Comparison of ENCODE assay signal across 8 cellular contexts in the genomic region with DNA sequence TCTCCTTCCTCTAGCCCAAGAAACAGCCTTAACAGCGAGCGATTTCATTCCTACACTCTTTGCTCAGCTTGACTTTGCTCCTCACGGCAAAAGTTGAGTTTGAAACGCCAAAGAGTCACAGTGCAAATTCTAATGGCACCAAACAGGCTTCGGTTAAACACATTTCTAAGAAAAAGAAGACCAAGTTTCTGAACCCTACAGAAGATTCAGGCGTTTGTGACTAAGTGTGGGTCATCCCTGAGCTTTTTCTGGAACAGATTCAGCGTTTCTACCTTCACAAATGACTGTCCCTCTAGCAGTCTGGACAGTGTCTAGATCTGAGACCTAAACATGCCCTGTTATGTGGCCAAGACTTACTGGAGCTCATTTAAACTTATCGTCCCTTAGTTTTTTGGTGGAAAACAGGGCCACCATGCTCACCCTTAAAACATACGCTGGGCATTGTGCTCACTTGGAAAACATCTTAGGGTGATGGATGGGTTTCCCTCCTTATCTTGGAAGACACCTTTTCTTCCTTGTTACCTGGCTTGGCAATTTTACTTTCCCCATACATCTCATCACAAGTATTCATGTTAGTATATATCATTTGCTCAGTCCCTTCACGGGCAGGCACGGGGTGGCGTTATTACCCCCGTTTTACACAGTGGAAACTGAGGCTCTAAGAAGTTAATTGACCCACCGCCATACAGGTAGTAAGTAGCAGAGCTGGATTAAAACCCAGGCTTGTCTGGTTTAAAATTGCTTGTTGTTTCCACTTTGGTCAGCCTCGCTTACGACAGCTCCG. TPM values are rescaled to one million over a fixed set of nuclear protein-coding genes. Genes with fewer than 3 reads are reported as not detected.
DNase-seq lines count a peak whose midpoint lies in the region; ATAC-seq and TF ChIP-seq lines count a peak whose summit lies in the region.

No MANE protein-coding gene starts in this region.

- no peak for TF ChIP-seq CTCF in activated B cell treated with CpG ODN at 0.5 μM for 24 hours (IDR thresholded peaks at IDR 0.05)
- no peak for TF ChIP-seq CTCF in left ventricle myocardium inferior (IDR thresholded peaks at IDR 0.05; ENCODE audit: borderline replicate concordance)
- no peak for TF ChIP-seq CTCF in sigmoid colon (IDR thresholded peaks at IDR 0.05)

- peak overlapping the region; percentile 94 for H3K4me3 ChIP-seq in left ventricle myocardium inferior
- H3K4me3 ChIP-seq in sigmoid colon: peak overlapping the region; percentile 90 to 96 (median 92)

- peak overlapping the region; percentile 89 for H3K4me3 Mint-ChIP-seq in activated B cell treated with CpG ODN at 0.5 μM for 24 hours

- TF ChIP-seq POLR2A in sigmoid colon (IDR thresholded peaks at IDR 0.05): no peak

- 15 to 32% methylated on average over 17 of the region's 17 CpGs for WGBS in sigmoid colon, 2 donors

- intact Hi-C loops in activated B cell treated with CpG ODN at 0.5 μM for 24 hours (cut with micrococcal nuclease) (loop anchor here (2.0 to 5.0 kb wide), 3 partner anchors 173 to 660 kb away; partner anchors contain the start of genes EXOC8, FAM89A, SPRTN and TSNAX), left ventricle myocardium inferior (cut with micrococcal nuclease) (loop anchor here (10.0 kb wide), 1 partner anchor 53 kb away; no protein-coding TSS in a partner anchor), sigmoid colon (cut with DNase I) (loop anchor here (5.0 kb wide), 3 partner anchors 40 to 660 kb away; partner anchors contain the start of gene TSNAX)

- no peak for TF ChIP-seq EP300 in sigmoid colon (IDR thresholded peaks at IDR 0.05)

- H3K27me3 Mint-ChIP-seq in activated B cell treated with CpG ODN at 0.5 μM for 24 hours: peaks cover 19% of the 10 kb centered on the region

- ATAC-seq in HG02885 (IDR thresholded peaks at IDR 0.05; ENCODE audit: poor library complexity, unreplicated experiment) (peak; percentile 2), activated B cell treated with CpG ODN at 0.5 μM for 24 hours (ENCODE audit: low read depth) (no peak), GM19455 (IDR thresholded peaks at IDR 0.05; ENCODE audit: unreplicated experiment) (no peak), HG03521 (IDR thresholded peaks at IDR 0.05; ENCODE audit: unreplicated experiment) (no peak), HG03354 (IDR thresholded peaks at IDR 0.05; ENCODE audit: poor library complexity, severe bottlenecking, unreplicated experiment) (no peak), HG03159 (IDR thresholded peaks at IDR 0.05; ENCODE audit: unreplicated experiment) (no peak)

- H3K27ac Mint-ChIP-seq in activated B cell treated with CpG ODN at 0.5 μM for 24 hours: peak overlapping the region; percentile 56

- H3K27ac ChIP-seq in left ventricle myocardium inferior (replicated peaks) (peak overlapping the region; percentile 92), sigmoid colon (peak overlapping the region; percentile 90 to 95 (median 93))

- H3K9me3 Mint-ChIP-seq in activated B cell treated with CpG ODN at 0.5 μM for 24 hours: no peaks in the 10 kb centered on the region

- DNase-seq in activated B cell treated with CpG ODN at 0.5 μM for 24 hours (no peak), left ventricle myocardium inferior (no peak), sigmoid colon (no peak)

- H3K36me3 ChIP-seq in left ventricle myocardium inferior (no peaks in the 10 kb centered on the region), sigmoid colon (no peaks in the 10 kb centered on the region)

- H3K36me3 Mint-ChIP-seq in activated B cell treated with CpG ODN at 0.5 μM for 24 hours (ENCODE audit: low read depth): peaks cover 4% of the 10 kb centered on the region

- H3K4me1 ChIP-seq in left ventricle myocardium inferior (peaks cover 80% of the 10 kb centered on the region), sigmoid colon (peaks cover 0 to 62% (median 53%) of the 10 kb centered on the region in 4 donors)

- no peaks in the 10 kb centered on the region for H3K27me3 ChIP-seq in left ventricle myocardium inferior (ENCODE audit: low read depth)
- H3K27me3 ChIP-seq in sigmoid colon: no peaks in the 10 kb centered on the region

- POLR2A ChIA-PET in activated B cell treated with CpG ODN at 0.5 μM for 24 hours (lab: Charles Lee): no interaction called here

- H3K9me3 ChIP-seq in left ventricle myocardium inferior (replicated peaks) (no peaks in the 10 kb centered on the region), sigmoid colon (no peaks in the 10 kb centered on the region)

- CTCF ChIA-PET in activated B cell treated with CpG ODN at 0.5 μM for 24 hours (lab: Charles Lee): no interaction called here

- peaks cover 15% of the 10 kb centered on the region for H3K4me1 Mint-ChIP-seq in activated B cell treated with CpG ODN at 0.5 μM for 24 hours

RNA-seq across cellular contexts. Expression of gene C1orf198, which starts 1.0 kb away (rescaled TPM):
- 3.5 and 3.9 TPM in 2 replicates for total RNA-seq in activated B cell treated with CpG ODN at 0.5 μM for 24 hours
- 32.7 TPM for total RNA-seq in left ventricle myocardium inferior
- 10 to 100 TPM; 42.1 to 63.5 (median 55.5) TPM for total RNA-seq in sigmoid colon
- polyA plus RNA-seq in sigmoid colon: 10 to 100 TPM in 1 of 3 donors, 1 to 10 TPM in 2; 4.9 to 11.7 (median 6.6) TPM
